Comparison of ENCODE assay signal across 20 cellular contexts in the genomic region with DNA sequence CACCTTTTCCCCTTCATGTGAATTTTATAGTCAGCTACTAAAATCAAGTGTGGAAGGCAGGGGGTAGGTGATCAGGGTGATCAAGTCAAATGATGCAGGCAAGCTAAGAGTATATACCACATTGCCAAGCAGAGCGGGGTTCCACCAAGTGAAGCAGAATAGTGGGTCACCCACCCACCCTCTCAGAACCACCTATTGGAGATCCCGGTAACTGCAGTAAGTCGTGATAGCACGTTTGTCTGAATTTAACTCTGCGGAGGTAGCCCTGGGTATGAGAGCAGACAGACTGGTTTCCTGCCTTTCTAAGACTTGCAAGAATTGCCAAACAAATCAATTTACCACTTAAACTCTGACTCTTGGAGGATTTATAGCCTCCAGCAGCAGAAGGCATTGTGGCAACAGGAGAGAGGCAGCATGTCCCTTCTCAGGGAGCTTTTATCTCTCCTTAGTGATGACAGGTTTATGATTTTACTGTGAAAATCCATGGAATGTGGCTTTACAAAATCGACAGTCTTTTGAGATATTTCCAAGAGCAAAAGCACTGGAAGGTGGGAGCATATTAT.
"Had no signal": no experiment of that assay in that cellular context is flagged by ENCODE, and none has a peak within 500 bp of the region (broad histone marks: within the 10 kb centered on the region; RNA-seq: fewer than 3 reads in every experiment).

No MANE protein-coding gene starts in this region.

- H3K27me3 ChIP-seq: foreskin keratinocyte had no signal

- H3K36me3 Mint-ChIP-seq: activated naive CD8-positive, alpha-beta T cell; naive B cell; stimulated activated effector memory CD8-positive, alpha-beta T cell treated with anti-CD3 and anti-CD28 coated beads, Interleukin-12 subunit alpha, Interleukin-12 subunit beta, amount 100 ng/mL, for 72 hours had no signal

- H3K27ac ChIP-seq: coronary artery, foreskin keratinocyte, parathyroid adenoma, thoracic aorta had no signal

- H3K9me3 Mint-ChIP-seq: activated CD4-positive, alpha-beta T cell treated with anti-CD3 and anti-CD28 coated beads, Interleukin-2, amount 10 ng/mL, durations not matched to agents 24 days and 14 days; activated T-cell treated with anti-CD3 and anti-CD28 coated beads, Interleukin-2, amount 50 U/mL, for 72 hours; stimulated activated effector memory CD8-positive, alpha-beta T cell treated with anti-CD3 and anti-CD28 coated beads, Interleukin-12 subunit alpha, Interleukin-12 subunit beta, amount 100 ng/mL, for 72 hours had no signal

- FAIRE-seq: TTC549 had no signal

- H3K9ac ChIP-seq: parathyroid adenoma had no signal

- H3K4me1 Mint-ChIP-seq: naive B cell; stimulated activated effector memory CD8-positive, alpha-beta T cell treated with anti-CD3 and anti-CD28 coated beads, Interleukin-12 subunit alpha, Interleukin-12 subunit beta, amount 100 ng/mL, for 72 hours had no signal

- H3K4me3 Mint-ChIP-seq: activated CD4-positive, alpha-beta T cell treated with anti-CD3 and anti-CD28 coated beads, Interleukin-2, amount 10 ng/mL, durations not matched to agents 24 days and 14 days; activated CD8-positive, alpha-beta T cell treated with anti-CD3 and anti-CD28 coated beads, Interleukin-2, amount 10 ng/mL, durations not matched to agents 7 days and 5 days; activated naive CD8-positive, alpha-beta T cell; activated T-cell treated with anti-CD3 and anti-CD28 coated beads, Interleukin-2, amount 50 U/mL, for 72 hours; naive B cell; stimulated activated effector memory CD8-positive, alpha-beta T cell treated with anti-CD3 and anti-CD28 coated beads, Interleukin-12 subunit alpha, Interleukin-12 subunit beta, amount 100 ng/mL, for 72 hours had no signal

- H3K27ac Mint-ChIP-seq: activated CD4-positive, alpha-beta T cell treated with anti-CD3 and anti-CD28 coated beads, Interleukin-2, amount 10 ng/mL, durations not matched to agents 24 days and 14 days; activated CD8-positive, alpha-beta T cell treated with anti-CD3 and anti-CD28 coated beads, Interleukin-2, amount 10 ng/mL, durations not matched to agents 7 days and 5 days; activated naive CD8-positive, alpha-beta T cell; activated T-cell treated with anti-CD3 and anti-CD28 coated beads, Interleukin-2, amount 50 U/mL, for 72 hours; naive B cell; stimulated activated effector memory CD8-positive, alpha-beta T cell treated with anti-CD3 and anti-CD28 coated beads, Interleukin-12 subunit alpha, Interleukin-12 subunit beta, amount 100 ng/mL, for 72 hours had no signal

- H2AFZ ChIP-seq: parathyroid adenoma had no signal

- DNase-seq: activated CD4-positive, alpha-beta T cell treated with anti-CD3 and anti-CD28 coated beads, Interleukin-2, amount 10 ng/mL, durations not matched to agents 24 days and 14 days; activated CD4-positive, CD25-positive, alpha-beta regulatory T cell; activated CD8-positive, alpha-beta memory T cell treated with anti-CD3 and anti-CD28 coated beads, Interleukin-2, amount 50 U/mL, for 4 hours; activated CD8-positive, alpha-beta T cell treated with anti-CD3 and anti-CD28 coated beads, Interleukin-2, amount 10 ng/mL, durations not matched to agents 7 days and 5 days; activated gamma-delta T cell; activated T-cell treated with anti-CD3 and anti-CD28 coated beads, Interleukin-2, amount 50 U/mL, for 72 hours; amniotic stem cell; central memory CD4-positive, alpha-beta T cell; effector CD8-positive, alpha-beta T cell; foreskin keratinocyte; head of caudate nucleus; left colon; naive B cell had no signal

- H3K4me3 ChIP-seq: coronary artery, lung, thoracic aorta had no signal

- H3K27me3 Mint-ChIP-seq: naive B cell had no signal

- ATAC-seq: activated CD8-positive, alpha-beta T cell treated with anti-CD3 and anti-CD28 coated beads, Interleukin-2, amount 10 ng/mL, durations not matched to agents 7 days and 5 days; activated T-cell treated with anti-CD3 and anti-CD28 coated beads, Interleukin-2, amount 50 U/mL, for 72 hours; foreskin keratinocyte; left colon; stimulated activated effector memory CD8-positive, alpha-beta T cell treated with anti-CD3 and anti-CD28 coated beads, Interleukin-12 subunit alpha, Interleukin-12 subunit beta, amount 100 ng/mL, for 72 hours had no signal

- H3K79me2 ChIP-seq: parathyroid adenoma had no signal

- H3K9me3 ChIP-seq: thoracic aorta had no signal

- H3K4me1 ChIP-seq: foreskin keratinocyte, parathyroid adenoma had no signal

- H3K36me3 ChIP-seq: thoracic aorta had no signal
